Comparison of ENCODE assay signal across 8 cellular contexts in the genomic region with DNA sequence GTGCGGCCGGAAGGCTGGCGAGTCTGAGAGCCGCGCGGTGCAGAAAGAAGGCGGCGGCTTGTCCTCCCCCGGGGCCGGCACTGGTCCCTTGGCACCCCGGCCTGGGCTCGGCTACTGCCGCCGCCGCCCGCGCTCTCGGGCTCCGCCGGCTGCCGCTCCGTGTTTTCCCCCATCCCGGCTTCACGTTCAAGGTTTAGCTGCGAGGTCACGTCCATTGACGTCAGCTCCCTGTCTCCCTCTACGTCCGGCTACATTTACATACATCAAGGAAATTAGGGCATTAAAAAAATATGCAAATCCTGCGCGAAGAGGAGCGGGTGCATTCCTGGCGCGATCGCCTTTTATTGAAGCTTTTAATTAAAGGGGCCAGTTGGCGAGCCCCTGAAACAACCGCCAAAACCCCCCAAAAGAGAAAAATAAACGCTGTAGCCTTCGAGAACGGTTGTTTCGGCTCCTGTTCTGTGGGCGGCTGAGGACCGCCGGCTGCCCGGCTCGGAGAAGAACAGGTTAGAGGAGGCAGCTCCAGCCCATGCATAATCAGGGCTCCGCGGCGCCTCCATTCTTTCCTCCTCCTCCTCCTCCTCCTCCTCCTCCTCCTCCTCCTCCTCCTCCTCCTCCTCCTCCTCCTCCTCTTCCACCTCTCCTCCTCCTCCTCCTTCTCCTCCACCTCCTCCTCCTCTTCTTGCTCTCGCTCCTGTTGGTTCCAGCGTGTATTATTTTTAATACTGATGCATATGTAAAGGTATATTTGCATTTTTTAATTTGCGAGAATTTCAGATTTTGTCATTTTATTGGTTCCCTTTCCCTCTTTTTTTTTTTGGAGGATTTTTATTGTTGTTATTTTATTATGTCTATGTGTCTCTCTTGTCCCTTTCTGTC.
DNase-seq lines count a peak whose midpoint lies in the region; ATAC-seq, FAIRE-seq and TF ChIP-seq lines count a peak whose summit lies in the region.

No MANE protein-coding gene starts in this region.

- peak; percentile 54 for DNase-seq in DMS79 treated with DMSO at 0.1 percent for 48 hours (lab: John Stamatoyannopoulos, UW)
- peak; percentile 64 for DNase-seq in Jurkat, Clone E6-1 (ENCODE audit: low read depth, low spot score)
- peak; percentile 91 to 93 for DNase-seq in SJCRH30
- peak; percentile 65 to 72 (median 66) for DNase-seq in mucosa of descending colon
- no peak for DNase-seq in HTR-8/SVneo (ENCODE audit: insufficient read length, low spot score)
- no peak for DNase-seq in T-helper 9 cell

- 0 to 1% methylated on average over 47 of the region's 52 CpGs for WGBS in ectodermal cell, 2 experiments

- H3K27ac ChIP-seq in SJCRH30, result peak overlapping the region; percentile 97
- H3K27ac ChIP-seq in ectodermal cell (ENCODE audit: insufficient read depth, low read depth, low read length, poor library complexity, severe bottlenecking), result no peak overlapping the region

- no peak for FAIRE-seq in HTR-8/SVneo (lab: Jason Lieb, UNC)

- peaks cover 4% of the 10 kb centered on the region; the same call in 1 of the 2 replicates for H3K4me1 ChIP-seq in SJCRH30
- H3K4me1 ChIP-seq in ectodermal cell (ENCODE audit: control insufficient read depth, insufficient read depth, low read length), result peaks cover 26% of the 10 kb centered on the region
- H3K4me1 ChIP-seq in mucosa of descending colon (ENCODE audit: low read depth), result peaks cover 11% of the 10 kb centered on the region

- H3K4me3 ChIP-seq in Jurkat, Clone E6-1 (ENCODE audit: low read length), result peak overlapping the region; percentile 49
- H3K4me3 ChIP-seq in SJCRH30, result peak overlapping the region; percentile 72
- peak overlapping the region; percentile 2 for H3K4me3 ChIP-seq in ectodermal cell (ENCODE audit: insufficient read depth, low read depth, low read length)
- H3K4me3 ChIP-seq in mucosa of descending colon, result no peak overlapping the region

- no peaks in the 10 kb centered on the region for H3K27me3 ChIP-seq in SJCRH30
- peaks cover 100% of the 10 kb centered on the region for H3K27me3 ChIP-seq in ectodermal cell (ENCODE audit: control insufficient read depth, insufficient read depth, low read length, poor library complexity, severe bottlenecking)

- intact Hi-C loops in mucosa of descending colon (cut with DNase I, micrococcal nuclease), result no loop called here

- ATAC-seq in GM21526 (IDR thresholded peaks at IDR 0.05; ENCODE audit: low FRiP score, unreplicated experiment), result peak; percentile 41
- ATAC-seq in mucosa of descending colon, result peak; percentile 83

- H3K36me3 ChIP-seq in SJCRH30 (no peaks in the 10 kb centered on the region), ectodermal cell (ENCODE audit: control insufficient read depth, insufficient read depth, low read length) (no peaks in the 10 kb centered on the region), mucosa of descending colon (ENCODE audit: low read depth) (no peaks in the 10 kb centered on the region)

- H3K9me3 ChIP-seq in SJCRH30 (replicated peaks) (no peaks in the 10 kb centered on the region), ectodermal cell (ENCODE audit: control insufficient read depth, low read length) (no peaks in the 10 kb centered on the region), mucosa of descending colon (no peaks in the 10 kb centered on the region)

- TF ChIP-seq CTCF in mucosa of descending colon (IDR thresholded peaks at IDR 0.05), result no peak

Comparison
In these comparisons a context has a peak if more than half of its experiments do, and no peak if none do; other contexts are left out.
1. DNase-seq: peak in DMS79 treated with DMSO at 0.1 percent for 48 hours (single experiment), Jurkat, Clone E6-1 (single experiment), SJCRH30 (2 of 2) and mucosa of descending colon (3 of 3); none in HTR-8/SVneo (single experiment) and T-helper 9 cell (single experiment).